36 cellular contexts compared by ENCODE assay signal in the genomic region with DNA sequence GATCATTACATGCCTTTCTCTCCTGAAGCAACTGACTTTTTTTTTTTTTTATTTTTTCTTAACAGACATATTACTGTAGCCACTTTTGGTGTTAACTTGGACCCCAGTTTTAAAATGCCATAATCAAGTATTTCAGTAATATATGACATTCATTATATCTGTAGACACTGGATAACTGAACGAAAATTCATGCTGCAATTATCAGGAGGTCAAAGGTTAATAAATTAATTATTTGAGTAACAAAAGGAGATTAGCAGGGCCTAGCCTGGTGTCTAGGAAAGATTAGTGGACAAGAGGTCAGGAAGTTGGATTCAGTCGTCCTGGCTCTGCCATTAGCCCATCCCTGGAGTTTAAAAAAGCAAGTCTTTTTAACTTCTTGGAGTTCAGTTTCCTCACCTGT.
"Had no signal": no experiment of that assay in that cellular context is flagged by ENCODE, and none has a peak within 500 bp of the region (broad histone marks: within the 10 kb centered on the region; RNA-seq: fewer than 3 reads in every experiment).

No MANE protein-coding gene starts in this region.

- ATAC-seq: activated CD8-positive, alpha-beta memory T cell treated with anti-CD3 and anti-CD28 coated beads, Interleukin-2, amount 10 ng/mL, durations not matched to agents 7 days and 5 days; activated T-cell treated with anti-CD3 and anti-CD28 coated beads, Interleukin-2, amount 50 U/mL, for 72 hours; activated T-helper 17 cell treated with anti-CD3 and anti-CD28 coated beads, Interleukin-2, amount 50 U/mL, for 72 hours; Right ventricle myocardium inferior; SK-N-SH treated with all-trans-retinoic acid at 6 μM for 48 hours; T-cell had no signal

- H3K27me3 ChIP-seq: brain microvascular endothelial cell had no signal

- H3K36me3 ChIP-seq: brain microvascular endothelial cell, WERI-Rb-1 had no signal

- H3K27ac ChIP-seq: brain microvascular endothelial cell, RWPE1, WERI-Rb-1 had no signal

- DNase-seq: activated CD4-positive, alpha-beta memory T cell treated with anti-CD3 and anti-CD28 coated beads, Interleukin-2, amount 10 ng/mL, durations not matched to agents 7 days and 5 days; activated CD4-positive, alpha-beta T cell treated with anti-CD3 and anti-CD28 coated beads for 1 hour; activated CD4-positive, alpha-beta T cell treated with anti-CD3 and anti-CD28 coated beads for 48 hours; activated CD4-positive, CD25-positive, alpha-beta regulatory T cell; activated CD8-positive, alpha-beta memory T cell treated with anti-CD3 and anti-CD28 coated beads for 24 hours; activated CD8-positive, alpha-beta memory T cell treated with anti-CD3 and anti-CD28 coated beads, Interleukin-2, amount 10 ng/mL, durations not matched to agents 7 days and 5 days; activated CD8-positive, alpha-beta memory T cell treated with anti-CD3 and anti-CD28 coated beads, Interleukin-2, amount 50 U/mL, for 48 hours; activated effector memory CD4-positive, alpha-beta T cell treated with anti-CD3 and anti-CD28 coated beads, Interleukin-2, amount 50 U/mL, for 16 hours; activated naive CD4-positive, alpha-beta T cell; activated naive CD4-positive, alpha-beta T cell treated with anti-CD3 and anti-CD28 coated beads, Interleukin-2, amount 50 U/mL, for 16 hours; activated naive CD8-positive, alpha-beta T cell treated with anti-CD3 and anti-CD28 coated beads for 36 hours; activated T-cell treated with anti-CD3 and anti-CD28 coated beads, Interleukin-2, amount 50 U/mL, for 1 hour; activated T-cell treated with anti-CD3 and anti-CD28 coated beads, Interleukin-2, amount 50 U/mL, for 72 hours; amniotic stem cell; aorta; brain microvascular endothelial cell; NCI-H1105; NCI-H1417 treated with DMSO at 0.1 percent for 48 hours; NCI-H187 treated with DMSO at 0.1 percent for 48 hours; NCI-H2081; NCI-H2171 treated with DMSO at 0.1 percent for 48 hours; NCI-H2227 treated with DMSO at 0.1 percent for 48 hours; NCI-H446; NCI-H510A treated with DMSO at 0.1 percent for 48 hours; NCI-H526 treated with DMSO at 0.1 percent for 48 hours; NCI-H774; SIG-M5; T-cell; T-helper 2 cell; T1000; WERI-Rb-1 had no signal

- FAIRE-seq: RCC 7860 had no signal
